16 cellular contexts compared by ENCODE assay signal in genomic region chr10:76717141-76717540, GRCh38.
A peak's percentile ranks its signal among the peaks of the same experiment; 100 is the strongest.
DNase-seq lines count a peak whose midpoint lies in the region; FAIRE-seq and TF ChIP-seq lines count a peak whose summit lies in the region.
"Had no signal": no experiment of that assay in that cellular context is flagged by ENCODE, and none has a peak within 500 bp of the region (broad histone marks: within the 10 kb centered on the region; RNA-seq: fewer than 3 reads in every experiment).

No MANE protein-coding gene starts in this region.

- H3K36me3 ChIP-seq in breast epithelium (no peaks in the 10 kb centered on the region), astrocyte (ENCODE audit: insufficient read depth, low read length) (no peaks in the 10 kb centered on the region)

- H3K4me1 Mint-ChIP-seq in MCF 10A (ENCODE audit: insufficient read depth, unreplicated experiment) (no peaks in the 10 kb centered on the region), astrocyte (ENCODE audit: low read depth, unreplicated experiment) (peaks cover 7% of the 10 kb centered on the region)
- H3K4me1 Mint-ChIP-seq: nephron had no signal

- no peaks in the 10 kb centered on the region for H3K27me3 ChIP-seq in breast epithelium
- H3K27me3 ChIP-seq in astrocyte (ENCODE audit: insufficient read depth, low read length) = no peaks in the 10 kb centered on the region

- H4K20me1 ChIP-seq in astrocyte (ENCODE audit: insufficient read depth, low read length) = no peaks in the 10 kb centered on the region

- peaks cover 14% of the 10 kb centered on the region for H3K27me3 Mint-ChIP-seq in MCF 10A (ENCODE audit: insufficient read depth, unreplicated experiment)
- H3K27me3 Mint-ChIP-seq in astrocyte (ENCODE audit: low read depth, unreplicated experiment) = no peaks in the 10 kb centered on the region

- DNase-seq in MCF 10A (ENCODE audit: unreplicated experiment) = peak; percentile 69
- DNase-seq in breast epithelium (ENCODE audit: low spot score in 2 of 2) = no peak
- DNase-seq in astrocyte (ENCODE audit: low read depth) = peak; percentile 89
- peak; percentile 37 for DNase-seq in fibroblast of villous mesenchyme (ENCODE audit: low read depth)
- DNase-seq in HuH-7.5 (ENCODE audit: low spot score) = no peak
- no peak for DNase-seq in COR-L47 (lab: John Stamatoyannopoulos, UW)
- DNase-seq in NCI-H526 treated with DMSO at 0.1 percent for 48 hours (lab: John Stamatoyannopoulos, UW) = no peak
- no peak for DNase-seq in pons (ENCODE audit: low spot score)
- DNase-seq: activated gamma-delta T cell; NCI-H1048; NCI-H2171 treated with DMSO at 0.1 percent for 48 hours; stimulated activated naive CD4-positive, alpha-beta T cell treated with Interleukin-2 at 50 U/mL for 16 hours had no signal

- no peaks in the 10 kb centered on the region for H3K79me2 ChIP-seq in astrocyte (ENCODE audit: insufficient read depth, low read length)

- H3K9ac ChIP-seq in astrocyte (ENCODE audit: low read length) = no peak overlapping the region

- H2AFZ ChIP-seq in astrocyte (ENCODE audit: low read depth, low read length) = no peak overlapping the region

- no peak overlapping the region for H3K27ac Mint-ChIP-seq in MCF 10A (ENCODE audit: low read depth, unreplicated experiment)
- no peak overlapping the region for H3K27ac Mint-ChIP-seq in astrocyte (ENCODE audit: unreplicated experiment)
- H3K27ac Mint-ChIP-seq: nephron had no signal

- BruUV-seq in MCF 10A (replicated peaks; lab: Mats Ljungman, UMichigan) = no TSS peak

- H3K27ac ChIP-seq in breast epithelium (no peak overlapping the region), astrocyte (ENCODE audit: low read depth, low read length) (peak overlapping the region; percentile 30)
- H3K27ac ChIP-seq: SK-N-MC, VCaP had no signal

- H3K9me3 Mint-ChIP-seq in MCF 10A (ENCODE audit: unreplicated experiment) (peaks cover 7% of the 10 kb centered on the region), astrocyte (ENCODE audit: unreplicated experiment) (no peaks in the 10 kb centered on the region)

- no peak for TF ChIP-seq POLR2A in breast epithelium (IDR thresholded peaks at IDR 0.05)

- H3K4me2 ChIP-seq in astrocyte (ENCODE audit: low read length) = peak overlapping the region; percentile 24

- peak; percentile 80 for FAIRE-seq in astrocyte (lab: Jason Lieb, UNC)
- FAIRE-seq: A204.1 had no signal

- no peak for TF ChIP-seq CTCF in MCF 10A (IDR thresholded peaks at IDR 0.05; ENCODE audit: unreplicated experiment)
- no peak for TF ChIP-seq CTCF in breast epithelium (IDR thresholded peaks at IDR 0.05)
- TF ChIP-seq CTCF in astrocyte (IDR thresholded peaks at IDR 0.05; ENCODE audit: insufficient read depth, low read depth, low read length) = no peak
- TF ChIP-seq CTCF in fibroblast of villous mesenchyme (IDR thresholded peaks at IDR 0.05; ENCODE audit: insufficient read depth, low read depth, low read length) = no peak

- no peaks in the 10 kb centered on the region for H3K9me3 ChIP-seq in breast epithelium
- no peaks in the 10 kb centered on the region for H3K9me3 ChIP-seq in astrocyte (ENCODE audit: insufficient read depth, low read depth, low read length)

- H3K36me3 Mint-ChIP-seq in MCF 10A (ENCODE audit: insufficient read depth, unreplicated experiment) = no peaks in the 10 kb centered on the region
- no peaks in the 10 kb centered on the region for H3K36me3 Mint-ChIP-seq in astrocyte (ENCODE audit: low read depth, unreplicated experiment)

- H3K4me3 Mint-ChIP-seq in MCF 10A (ENCODE audit: unreplicated experiment) = no peak overlapping the region
- no peak overlapping the region for H3K4me3 Mint-ChIP-seq in astrocyte (ENCODE audit: unreplicated experiment)
- H3K4me3 Mint-ChIP-seq: nephron had no signal

- H3K4me1 ChIP-seq in breast epithelium (no peaks in the 10 kb centered on the region), astrocyte (ENCODE audit: insufficient read depth, low read length) (peaks cover 9% of the 10 kb centered on the region)

- intact Hi-C loops in MCF 10A (cut with micrococcal nuclease) = no loop called here
- intact Hi-C loops in breast epithelium (cut with DNase I; ENCODE audit: low total_unique reads) = no loop called here

- POLR2A ChIA-PET in MCF 10A (lab: Yijun Ruan, JAX) = interaction anchor here (0.6 to 0.9 kb wide), 3 partner anchors 9 to 13 kb away, joined by 3 to 5 read pairs (median 3); no protein-coding TSS in a partner anchor

- H3K4me3 ChIP-seq in breast epithelium (no peak overlapping the region), astrocyte (ENCODE audit: insufficient read depth, low read depth, low read length) (no peak overlapping the region), fibroblast of villous mesenchyme (ENCODE audit: low read depth, low read length) (no peak overlapping the region)
- H3K4me3 ChIP-seq: SK-N-MC had no signal

- CTCF ChIA-PET in MCF 10A (lab: Yijun Ruan, JAX) = no interaction called here

Comparison
In these comparisons a context has a peak if more than half of its experiments do, and no peak if none do; other contexts are left out.
1. DNase-seq: peak in MCF 10A (single experiment), astrocyte (single experiment) and fibroblast of villous mesenchyme (single experiment); none in breast epithelium (0 of 2), HuH-7.5 (single experiment), COR-L47 (single experiment), NCI-H526 treated with DMSO at 0.1 percent for 48 hours (single experiment) and pons (single experiment).